In the genomic region with DNA sequence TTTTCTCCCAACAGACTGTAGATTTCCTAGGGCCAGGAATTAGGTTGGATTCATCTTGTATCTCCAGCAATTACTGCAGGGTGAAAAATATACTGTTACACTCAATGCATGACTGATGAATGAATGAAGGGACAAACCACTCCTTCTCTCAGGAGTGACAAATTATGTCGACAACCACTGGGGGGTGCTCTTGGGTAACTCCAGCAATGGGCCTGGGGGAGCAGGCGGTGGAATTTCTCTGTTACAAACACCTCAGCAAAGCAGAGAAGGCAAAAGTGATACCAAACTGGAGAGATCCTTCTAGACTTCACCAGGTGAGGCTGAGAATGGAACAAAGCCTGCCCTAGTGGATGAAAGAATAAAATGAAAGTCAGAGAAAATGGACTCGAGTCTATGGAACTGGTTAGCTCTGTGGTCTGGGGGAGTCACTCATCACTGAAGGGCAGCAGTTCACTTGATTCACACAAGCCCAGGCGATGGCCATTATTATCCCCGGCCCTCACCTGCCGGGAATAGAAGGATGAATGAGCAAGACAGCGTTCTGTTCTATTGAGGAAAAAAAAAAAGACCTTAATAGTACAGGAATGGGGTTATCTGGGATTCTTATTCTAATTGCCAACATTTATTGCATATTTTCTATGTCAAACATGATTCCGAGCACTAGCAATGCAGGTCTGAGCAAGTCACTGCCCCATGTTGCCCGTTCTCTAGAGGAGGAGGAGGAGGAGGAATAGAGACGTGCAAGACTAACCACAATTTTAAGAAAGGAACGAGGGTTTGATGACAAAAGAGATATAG, we compare ENCODE assay signal across 9 cellular contexts.
A peak's percentile ranks its signal among the peaks of the same experiment; 100 is the strongest.
DNase-seq lines count a peak whose midpoint lies in the region; ATAC-seq lines count a peak whose summit lies in the region.
"Had no signal": no experiment of that assay in that cellular context is flagged by ENCODE, and none has a peak within 500 bp of the region (broad histone marks: within the 10 kb centered on the region; RNA-seq: fewer than 3 reads in every experiment).

No MANE protein-coding gene starts in this region.

- ATAC-seq in HG02870 (IDR thresholded peaks at IDR 0.05; ENCODE audit: unreplicated experiment), result peak; percentile 54
- no peak for ATAC-seq in T-helper 17 cell
- ATAC-seq in GM21423 (IDR thresholded peaks at IDR 0.05; ENCODE audit: unreplicated experiment), result no peak
- no peak for ATAC-seq in stimulated activated naive B cell treated with anti-CD40 and anti-IgM and Interleukin-4, amounts not matched to agents 10 μg/mL and 1 μg/mL and 100 μg/mL, for 72 hours (replicated peaks)

- no peaks in the 10 kb centered on the region for H3K36me3 Mint-ChIP-seq in T-helper 17 cell (ENCODE audit: low read depth)
- H3K36me3 Mint-ChIP-seq in stimulated activated naive B cell treated with anti-CD40 and anti-IgM and Interleukin-4, amounts not matched to agents 10 μg/mL and 1 μg/mL and 100 μg/mL, for 72 hours, result no peaks in the 10 kb centered on the region

- H3K27me3 Mint-ChIP-seq in T-helper 17 cell, result no peaks in the 10 kb centered on the region
- H3K27me3 Mint-ChIP-seq in stimulated activated naive B cell treated with anti-CD40 and anti-IgM and Interleukin-4, amounts not matched to agents 10 μg/mL and 1 μg/mL and 100 μg/mL, for 72 hours, result peaks cover 0 to 8% of the 10 kb centered on the region in 2 donors

- peak; percentile 23 for DNase-seq in EL
- DNase-seq in SW480 (ENCODE audit: low spot score), result peak; percentile 28
- peak; percentile 72 for DNase-seq in islet precursor cell
- no peak for DNase-seq in T-helper 17 cell
- DNase-seq in AG08396 (ENCODE audit: low spot score), result no peak
- DNase-seq in stimulated activated naive B cell treated with anti-CD40 and anti-IgM and Interleukin-4, amounts not matched to agents 10 μg/mL and 1 μg/mL and 100 μg/mL, for 72 hours, result no peak

- H3K4me1 Mint-ChIP-seq in T-helper 17 cell, result no peaks in the 10 kb centered on the region
- no peaks in the 10 kb centered on the region for H3K4me1 Mint-ChIP-seq in stimulated activated naive B cell treated with anti-CD40 and anti-IgM and Interleukin-4, amounts not matched to agents 10 μg/mL and 1 μg/mL and 100 μg/mL, for 72 hours

- H3K9me3 Mint-ChIP-seq in stimulated activated naive B cell treated with anti-CD40 and anti-IgM and Interleukin-4, amounts not matched to agents 10 μg/mL and 1 μg/mL and 100 μg/mL, for 72 hours, result peaks cover 0 to 1% of the 10 kb centered on the region in 2 donors

- no peaks in the 10 kb centered on the region for H3K9me3 ChIP-seq in T-helper 17 cell (ENCODE audit: control insufficient read depth, low read length, poor library complexity, severe bottlenecking)
- H3K9me3 ChIP-seq: thoracic aorta had no signal

- H3K27ac Mint-ChIP-seq in T-helper 17 cell, result no peak overlapping the region
- H3K27ac Mint-ChIP-seq in stimulated activated naive B cell treated with anti-CD40 and anti-IgM and Interleukin-4, amounts not matched to agents 10 μg/mL and 1 μg/mL and 100 μg/mL, for 72 hours, result no peak overlapping the region

- no peak overlapping the region for H3K4me3 Mint-ChIP-seq in T-helper 17 cell
- H3K4me3 Mint-ChIP-seq in stimulated activated naive B cell treated with anti-CD40 and anti-IgM and Interleukin-4, amounts not matched to agents 10 μg/mL and 1 μg/mL and 100 μg/mL, for 72 hours, result no peak overlapping the region

Comparison
In these comparisons a context has a peak if more than half of its experiments do, and no peak if none do; other contexts are left out.
1. DNase-seq: peak in EL (single experiment), SW480 (single experiment) and islet precursor cell (single experiment); none in T-helper 17 cell (0 of 3), AG08396 (single experiment) and stimulated activated naive B cell treated with anti-CD40 and anti-IgM and Interleukin-4, amounts not matched to agents 10 μg/mL and 1 μg/mL and 100 μg/mL, for 72 hours (single experiment).